ENCODE assay signal across 11 cellular contexts in genomic region chr9:94937214-94937903, GRCh38.
DNase-seq lines count a peak whose midpoint lies in the region; ATAC-seq, FAIRE-seq and TF ChIP-seq lines count a peak whose summit lies in the region.
"Had no signal": no experiment of that assay in that cellular context is flagged by ENCODE, and none has a peak within 500 bp of the region (broad histone marks: within the 10 kb centered on the region; RNA-seq: fewer than 3 reads in every experiment).

No MANE protein-coding gene starts in this region.

- no peak overlapping the region for H4K5ac ChIP-seq in H1 (ENCODE audit: insufficient read length, low read depth, low read length)

- intact Hi-C loops in PC-9 (cut with micrococcal nuclease; ENCODE audit: unreplicated experiment): no loop called here

- no peak for TF ChIP-seq RAD21 in H1 (IDR thresholded peaks at IDR 0.05 in 1 of 2, conservative IDR thresholded peaks at IDR 0.05 in 1 of 2; ENCODE audit: low read depth in 2 of 2, low read length in 2 of 2)

- H3K56ac ChIP-seq in H1 (replicated peaks; ENCODE audit: insufficient read length, low read depth, low read length): no peak overlapping the region

- H3K36me3 ChIP-seq in PC-9 (ENCODE audit: low read depth): 0 out of 2 replicates have a peak, but pooled peaks cover 13% of the 10 kb centered on the region
- H3K36me3 ChIP-seq in H1 (ENCODE audit: control insufficient read depth in 2 of 4, insufficient read depth in 4 of 4, low read length in 3 of 4): no peaks in the 10 kb centered on the region
- H3K36me3 ChIP-seq in osteoblast (ENCODE audit: insufficient read depth, low read length): peaks cover 4% of the 10 kb centered on the region
- H3K36me3 ChIP-seq: Peyer's patch had no signal

- no peak for FAIRE-seq in H1 (lab: Jason Lieb, UNC)

- no peak overlapping the region for H3K18ac ChIP-seq in H1 (ENCODE audit: extremely low read depth, low read length)

- H3K27me3 ChIP-seq in PC-9 (ENCODE audit: insufficient read depth, low read depth) (no peaks in the 10 kb centered on the region), H1 (replicated peaks in 1 of 4; ENCODE audit: control insufficient read depth in 3 of 4, extremely low read depth in 1 of 4, insufficient read depth in 3 of 4, low read length in 3 of 4) (no peaks in the 10 kb centered on the region), osteoblast (ENCODE audit: insufficient read depth, low read length) (no peaks in the 10 kb centered on the region)
- H3K27me3 ChIP-seq: Peyer's patch had no signal

- no peak overlapping the region for H4K8ac ChIP-seq in H1 (ENCODE audit: extremely low read depth, insufficient read depth, low read length)

- H2BK15ac ChIP-seq in H1 (ENCODE audit: low read length): no peak overlapping the region

- H3K23me2 ChIP-seq in H1 (ENCODE audit: low read depth, low read length): no peaks in the 10 kb centered on the region

- H3K4me1 ChIP-seq in PC-9 (replicated peaks; ENCODE audit: insufficient read depth) (peaks cover 43% of the 10 kb centered on the region), H1 (replicated peaks in 1 of 4; ENCODE audit: control insufficient read depth in 3 of 4, insufficient read depth in 4 of 4, low read length in 3 of 4) (no peaks in the 10 kb centered on the region; a peak in 1 of 7 replicates), osteoblast (ENCODE audit: insufficient read depth, low read length) (peaks cover 46% of the 10 kb centered on the region)

- H3K79me1 ChIP-seq in H1 (ENCODE audit: low read depth, low read length): no peaks in the 10 kb centered on the region

- no peak overlapping the region for H3K23ac ChIP-seq in H1 (ENCODE audit: insufficient read length)

- no peak for TF ChIP-seq POLR2A in H1 (IDR thresholded peaks at IDR 0.05; ENCODE audit: control extremely low read depth in 1 of 2, low read depth in 2 of 2, low read length in 2 of 2)

- DNase-seq in DMS53 treated with DMSO at 0.1 percent for 48 hours (lab: John Stamatoyannopoulos, UW; ENCODE audit: unreplicated experiment) (peak; percentile 31), PC-9 (peak; percentile 35 to 90), H1 (ENCODE audit: low read depth in 1 of 2, low spot score in 2 of 2) (no peak), osteoblast (ENCODE audit: insufficient read length, low spot score, missing footprints) (peak; percentile 95), NCI-H1417 treated with DMSO at 0.1 percent for 48 hours (lab: John Stamatoyannopoulos, UW) (no peak), AML-193 (lab: John Stamatoyannopoulos, UW) (no peak)
- DNase-seq: activated CD8-positive, alpha-beta memory T cell treated with anti-CD3 and anti-CD28 coated beads, Interleukin-2, amount 50 U/mL, for 48 hours; Peyer's patch; stimulated activated CD8-positive, alpha-beta memory T cell treated with anti-CD3 and anti-CD28 coated beads, Interleukin-4, amount 100 ng/mL, for 48 hours had no signal

- H3K4ac ChIP-seq in H1 (replicated peaks; ENCODE audit: insufficient read length, low read depth, low read length): no peak overlapping the region

- no peak overlapping the region for H2BK12ac ChIP-seq in H1 (ENCODE audit: low read depth, low read length)

- H2BK20ac ChIP-seq in H1 (ENCODE audit: low read length): no peak overlapping the region

- no peak overlapping the region for H2BK120ac ChIP-seq in H1 (replicated peaks; ENCODE audit: low read depth, low read length)

- H3K27ac ChIP-seq in PC-9 (peak overlapping the region; percentile 85), H1 (ENCODE audit: low read depth, low read length) (no peak overlapping the region), osteoblast (ENCODE audit: low read depth, low read length) (peak overlapping the region; percentile 82)

- no peak overlapping the region for H2AFZ ChIP-seq in PC-9
- H2AFZ ChIP-seq in H1 (ENCODE audit: low read length): no peak overlapping the region
- no peak overlapping the region for H2AFZ ChIP-seq in osteoblast (ENCODE audit: low read length)

- H3K9me3 ChIP-seq in PC-9 (ENCODE audit: insufficient read depth, low read depth): peaks cover 3% of the 10 kb centered on the region; the same call in 1 of the 2 replicates
- H3K9me3 ChIP-seq in H1 (ENCODE audit: insufficient read depth in 2 of 2, low read depth in 1 of 2, low read length in 1 of 2): no peaks in the 10 kb centered on the region
- H3K9me3 ChIP-seq in osteoblast (ENCODE audit: low read depth, low read length): no peaks in the 10 kb centered on the region
- H3K9me3 ChIP-seq: Peyer's patch had no signal

- peaks cover 38% of the 10 kb centered on the region for H3F3A ChIP-seq in PC-9 (ENCODE audit: insufficient read depth, low read depth)

- CTCF ChIA-PET in PC-9 (lab: Charles Lee) (no interaction called here), H1 (lab: Charles Lee; ENCODE audit: partially characterized antibody) (interaction anchor here (0.8 to 1.7 kb wide), 3 partner anchors 19 to 191 kb away, joined by 3 to 4 read pairs (median 3); no protein-coding TSS in a partner anchor)

- TF ChIP-seq EP300 in H1 (IDR thresholded peaks at IDR 0.05; ENCODE audit: borderline replicate concordance in 1 of 2, low read depth in 2 of 2, low read length in 2 of 2): no peak

- no peak overlapping the region for H2BK5ac ChIP-seq in H1 (ENCODE audit: low read depth, low read length)

- peak overlapping the region; percentile 43 for H3K4me2 ChIP-seq in PC-9
- H3K4me2 ChIP-seq in H1 (ENCODE audit: insufficient read depth in 1 of 2, low read depth in 2 of 2, low read length in 2 of 2): no peak overlapping the region
- H3K4me2 ChIP-seq in osteoblast (ENCODE audit: insufficient read depth, low read length): peak overlapping the region; percentile 46

- no peak overlapping the region for H3K4me3 ChIP-seq in PC-9
- no peak overlapping the region for H3K4me3 ChIP-seq in H1 (ENCODE audit: extremely low read depth in 1 of 4, insufficient read depth in 2 of 4, low read depth in 3 of 4, low read length in 4 of 4)
- H3K4me3 ChIP-seq in osteoblast (ENCODE audit: insufficient read depth, low read length): no peak overlapping the region
- H3K4me3 ChIP-seq: Peyer's patch had no signal

- H4K91ac ChIP-seq in H1 (replicated peaks; ENCODE audit: insufficient read length, low read length): no peak overlapping the region

- WGBS in H1 (ENCODE audit: extremely low coverage in 1 of 2, insufficient coverage in 1 of 2, insufficient read length in 1 of 2, insufficient replicate concordance in 2 of 2, low coverage in 1 of 2, low lambda C conversion rate in 2 of 2, missing lambda C conversion rate in 1 of 2), 2 experiments: 89% methylated on average over 6 of the region's 6 CpGs; no CpG with 5 or more reads in 1 of the 2 experiments

- ATAC-seq in GM19455 (IDR thresholded peaks at IDR 0.05; ENCODE audit: unreplicated experiment): no peak
- ATAC-seq in GM18909 (IDR thresholded peaks at IDR 0.05; ENCODE audit: poor library complexity, unreplicated experiment): no peak

- BruUV-seq in PC-9 (replicated peaks; lab: Mats Ljungman, UMichigan): no TSS peak

- no peaks in the 10 kb centered on the region for H3K9me2 ChIP-seq in PC-9 (ENCODE audit: insufficient read depth)

- POLR2A ChIA-PET in PC-9 (lab: Charles Lee; ENCODE audit: unreplicated experiment) (interaction anchor here (0.5 to 0.7 kb wide), 4 partner anchors 8 to 472 kb away, joined by 3 to 7 read pairs (median 4); no protein-coding TSS in a partner anchor), H1 (lab: Charles Lee; ENCODE audit: partially characterized antibody) (no interaction called here)

- no peak overlapping the region for H2AK5ac ChIP-seq in H1 (ENCODE audit: low read depth, low read length)

- H3K9ac ChIP-seq in H1 (replicated peaks in 1 of 4; ENCODE audit: extremely low read depth in 1 of 4, low read depth in 3 of 4, low read length in 3 of 4): no peak overlapping the region

- H3K79me2 ChIP-seq in PC-9 (ENCODE audit: low read depth) (peaks cover 8% of the 10 kb centered on the region), H1 (ENCODE audit: control insufficient read depth in 1 of 2, insufficient read depth in 2 of 2, low read length in 2 of 2) (0 out of 4 replicates have a peak, but pooled peaks cover 0 to 3% of the 10 kb centered on the region in 2 experiments), osteoblast (ENCODE audit: insufficient read depth, low read length) (peaks cover 11% of the 10 kb centered on the region)

- H3K14ac ChIP-seq in H1 (ENCODE audit: insufficient read length): no peak overlapping the region

- H4K20me1 ChIP-seq in PC-9 (ENCODE audit: insufficient read depth) (no peaks in the 10 kb centered on the region), H1 (replicated peaks in 1 of 2; ENCODE audit: control insufficient read depth in 1 of 2, insufficient read depth in 2 of 2, low read length in 2 of 2) (no peaks in the 10 kb centered on the region), osteoblast (ENCODE audit: insufficient read depth, low read length) (no peaks in the 10 kb centered on the region)

- TF ChIP-seq CTCF in PC-9 (conservative IDR thresholded peaks at IDR 0.05) (no peak), H1 (IDR thresholded peaks at IDR 0.05; ENCODE audit: control extremely low read depth in 1 of 3, insufficient read depth in 1 of 3, low read depth in 1 of 3, low read length in 3 of 3) (no peak), osteoblast (IDR thresholded peaks at IDR 0.05; ENCODE audit: extremely low read depth, low read depth, low read length) (no peak)

TF ChIP-seq in H1, 55 proteins besides CTCF, POLR2A, EP300 and RAD21:
- peak; percentile 39; the same call in 1 of the 2 replicates for TF ChIP-seq MAFK (IDR thresholded peaks at IDR 0.05; ENCODE audit: low read depth, low read length)
- TF ChIP-seq, protein P1, sequence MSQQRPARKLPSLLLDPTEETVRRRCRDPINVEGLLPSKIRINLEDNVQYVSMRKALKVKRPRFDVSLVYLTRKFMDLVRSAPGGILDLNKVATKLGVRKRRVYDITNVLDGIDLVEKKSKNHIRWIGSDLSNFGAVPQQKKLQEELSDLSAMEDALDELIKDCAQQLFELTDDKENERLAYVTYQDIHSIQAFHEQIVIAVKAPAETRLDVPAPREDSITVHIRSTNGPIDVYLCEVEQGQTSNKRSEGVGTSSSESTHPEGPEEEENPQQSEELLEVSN (IDR thresholded peaks at IDR 0.05): no peak
- TF ChIP-seq BACH1 (IDR thresholded peaks at IDR 0.05; ENCODE audit: low read length): peak; percentile 54; the same call in 1 of the 2 replicates

Comparison
In these comparisons a context has a peak if more than half of its experiments do, and no peak if none do; other contexts are left out.
1. DNase-seq: peak in DMS53 treated with DMSO at 0.1 percent for 48 hours (single experiment), PC-9 (2 of 2) and osteoblast (single experiment); none in H1 (0 of 2), NCI-H1417 treated with DMSO at 0.1 percent for 48 hours (single experiment) and AML-193 (0 of 2).
2. H3K4me2 ChIP-seq: peak in PC-9 (single experiment) and osteoblast (single experiment); none in H1 (0 of 2).